ENCODE assay signal across 1 cellular context in the genomic region with DNA sequence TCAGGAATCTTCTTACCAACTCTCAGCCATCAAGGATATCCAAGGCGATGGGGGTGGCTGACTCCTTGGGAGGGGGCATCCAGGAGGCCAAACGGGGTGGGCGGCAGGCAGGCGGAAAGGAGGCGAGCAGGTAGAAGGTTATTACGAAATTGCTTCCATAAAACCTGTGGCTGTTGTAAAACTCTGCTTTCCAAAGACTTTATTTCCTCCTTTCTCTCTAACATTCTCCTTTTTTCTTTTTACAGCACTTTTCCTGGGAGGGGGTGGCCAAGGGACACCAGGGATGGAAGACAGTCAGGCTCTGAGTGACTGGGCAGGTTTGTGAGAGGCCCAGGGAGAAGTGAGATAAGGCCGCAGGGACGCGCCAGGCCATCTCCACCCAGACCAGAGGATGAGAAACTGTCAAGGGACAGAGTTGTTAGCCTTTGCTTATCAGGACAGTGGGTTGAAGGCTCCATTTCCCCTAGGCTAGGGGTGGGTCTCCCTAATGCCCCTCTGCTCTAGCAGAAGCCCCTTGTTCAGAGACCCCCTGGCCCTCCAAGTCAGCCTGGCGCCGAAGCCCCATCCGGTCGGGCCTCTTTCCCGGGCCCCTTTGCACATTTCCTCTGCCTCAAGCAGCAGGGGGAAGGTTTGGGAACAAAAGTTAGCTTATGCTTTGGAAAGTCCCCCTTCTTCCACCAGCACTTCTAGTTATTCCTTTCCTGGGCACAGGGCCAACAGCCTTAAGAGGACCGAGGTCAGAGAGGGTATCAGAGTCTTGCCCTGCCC.
TF ChIP-seq lines count a peak whose summit lies in the region.

No MANE protein-coding gene starts in this region.

TF ChIP-seq in K562, 482 proteins besides CTCF, POLR2A, EP300 and RAD21 (continued from another document and continues in another):
- TF ChIP-seq, protein P1, sequence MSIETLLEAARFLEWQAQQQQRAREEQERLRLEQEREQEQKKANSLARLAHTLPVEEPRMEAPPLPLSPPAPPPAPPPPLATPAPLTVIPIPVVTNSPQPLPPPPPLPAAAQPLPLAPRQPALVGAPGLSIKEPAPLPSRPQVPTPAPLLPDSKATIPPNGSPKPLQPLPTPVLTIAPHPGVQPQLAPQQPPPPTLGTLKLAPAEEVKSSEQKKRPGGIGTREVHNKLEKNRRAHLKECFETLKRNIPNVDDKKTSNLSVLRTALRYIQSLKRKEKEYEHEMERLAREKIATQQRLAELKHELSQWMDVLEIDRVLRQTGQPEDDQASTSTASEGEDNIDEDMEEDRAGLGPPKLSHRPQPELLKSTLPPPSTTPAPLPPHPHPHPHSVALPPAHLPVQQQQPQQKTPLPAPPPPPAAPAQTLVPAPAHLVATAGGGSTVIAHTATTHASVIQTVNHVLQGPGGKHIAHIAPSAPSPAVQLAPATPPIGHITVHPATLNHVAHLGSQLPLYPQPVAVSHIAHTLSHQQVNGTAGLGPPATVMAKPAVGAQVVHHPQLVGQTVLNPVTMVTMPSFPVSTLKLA (conservative IDR thresholded peaks at IDR 0.05) = peak in 1 of 2 experiments; percentile 17; a peak in 1 of 4 replicates
- TF ChIP-seq XRCC3 (IDR thresholded peaks at IDR 0.05) (no peak), SIN3B (IDR thresholded peaks at IDR 0.05; ENCODE audit: low read depth) (no peak), KAT7 (CRISPR knock-in tag; IDR thresholded peaks at IDR 0.05; ENCODE audit: borderline replicate concordance) (no peak), EWSR1 (IDR thresholded peaks at IDR 0.05; ENCODE audit: borderline replicate concordance, low read depth, partially characterized antibody) (no peak), FOSL1 (tag; conservative IDR thresholded peaks at IDR 0.05) (peak; percentile 51), GATAD2A (IDR thresholded peaks at IDR 0.05) (peak; percentile 25; the same call in 1 of the 2 replicates)
- TF ChIP-seq, protein P2, sequence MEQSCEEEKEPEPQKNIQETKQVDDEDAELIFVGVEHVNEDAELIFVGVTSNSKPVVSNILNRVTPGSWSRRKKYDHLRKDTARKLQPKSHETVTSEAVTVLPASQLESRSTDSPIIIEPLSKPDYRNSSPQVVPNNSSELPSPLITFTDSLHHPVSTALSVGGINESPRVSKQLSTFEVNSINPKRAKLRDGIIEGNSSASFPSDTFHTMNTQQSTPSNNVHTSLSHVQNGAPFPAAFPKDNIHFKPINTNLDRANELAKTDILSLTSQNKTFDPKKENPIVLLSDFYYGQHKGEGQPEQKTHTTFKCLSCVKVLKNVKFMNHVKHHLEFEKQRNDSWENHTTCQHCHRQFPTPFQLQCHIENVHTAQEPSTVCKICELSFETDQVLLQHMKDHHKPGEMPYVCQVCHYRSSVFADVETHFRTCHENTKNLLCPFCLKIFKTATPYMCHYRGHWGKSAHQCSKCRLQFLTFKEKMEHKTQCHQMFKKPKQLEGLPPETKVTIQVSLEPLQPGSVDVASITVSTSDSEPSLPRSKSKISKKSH (CRISPR knock-in tag; IDR thresholded peaks at IDR 0.05) = no peak
- TF ChIP-seq, protein P3, sequence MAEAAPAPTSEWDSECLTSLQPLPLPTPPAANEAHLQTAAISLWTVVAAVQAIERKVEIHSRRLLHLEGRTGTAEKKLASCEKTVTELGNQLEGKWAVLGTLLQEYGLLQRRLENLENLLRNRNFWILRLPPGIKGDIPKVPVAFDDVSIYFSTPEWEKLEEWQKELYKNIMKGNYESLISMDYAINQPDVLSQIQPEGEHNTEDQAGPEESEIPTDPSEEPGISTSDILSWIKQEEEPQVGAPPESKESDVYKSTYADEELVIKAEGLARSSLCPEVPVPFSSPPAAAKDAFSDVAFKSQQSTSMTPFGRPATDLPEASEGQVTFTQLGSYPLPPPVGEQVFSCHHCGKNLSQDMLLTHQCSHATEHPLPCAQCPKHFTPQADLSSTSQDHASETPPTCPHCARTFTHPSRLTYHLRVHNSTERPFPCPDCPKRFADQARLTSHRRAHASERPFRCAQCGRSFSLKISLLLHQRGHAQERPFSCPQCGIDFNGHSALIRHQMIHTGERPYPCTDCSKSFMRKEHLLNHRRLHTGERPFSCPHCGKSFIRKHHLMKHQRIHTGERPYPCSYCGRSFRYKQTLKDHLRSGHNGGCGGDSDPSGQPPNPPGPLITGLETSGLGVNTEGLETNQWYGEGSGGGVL (CRISPR knock-in tag; IDR thresholded peaks at IDR 0.05) = no peak
- TF ChIP-seq, protein P4, sequence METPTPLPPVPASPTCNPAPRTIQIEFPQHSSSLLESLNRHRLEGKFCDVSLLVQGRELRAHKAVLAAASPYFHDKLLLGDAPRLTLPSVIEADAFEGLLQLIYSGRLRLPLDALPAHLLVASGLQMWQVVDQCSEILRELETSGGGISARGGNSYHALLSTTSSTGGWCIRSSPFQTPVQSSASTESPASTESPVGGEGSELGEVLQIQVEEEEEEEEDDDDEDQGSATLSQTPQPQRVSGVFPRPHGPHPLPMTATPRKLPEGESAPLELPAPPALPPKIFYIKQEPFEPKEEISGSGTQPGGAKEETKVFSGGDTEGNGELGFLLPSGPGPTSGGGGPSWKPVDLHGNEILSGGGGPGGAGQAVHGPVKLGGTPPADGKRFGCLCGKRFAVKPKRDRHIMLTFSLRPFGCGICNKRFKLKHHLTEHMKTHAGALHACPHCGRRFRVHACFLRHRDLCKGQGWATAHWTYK (CRISPR knock-in tag; IDR thresholded peaks at IDR 0.05) = no peak
- TF ChIP-seq, protein P5, sequence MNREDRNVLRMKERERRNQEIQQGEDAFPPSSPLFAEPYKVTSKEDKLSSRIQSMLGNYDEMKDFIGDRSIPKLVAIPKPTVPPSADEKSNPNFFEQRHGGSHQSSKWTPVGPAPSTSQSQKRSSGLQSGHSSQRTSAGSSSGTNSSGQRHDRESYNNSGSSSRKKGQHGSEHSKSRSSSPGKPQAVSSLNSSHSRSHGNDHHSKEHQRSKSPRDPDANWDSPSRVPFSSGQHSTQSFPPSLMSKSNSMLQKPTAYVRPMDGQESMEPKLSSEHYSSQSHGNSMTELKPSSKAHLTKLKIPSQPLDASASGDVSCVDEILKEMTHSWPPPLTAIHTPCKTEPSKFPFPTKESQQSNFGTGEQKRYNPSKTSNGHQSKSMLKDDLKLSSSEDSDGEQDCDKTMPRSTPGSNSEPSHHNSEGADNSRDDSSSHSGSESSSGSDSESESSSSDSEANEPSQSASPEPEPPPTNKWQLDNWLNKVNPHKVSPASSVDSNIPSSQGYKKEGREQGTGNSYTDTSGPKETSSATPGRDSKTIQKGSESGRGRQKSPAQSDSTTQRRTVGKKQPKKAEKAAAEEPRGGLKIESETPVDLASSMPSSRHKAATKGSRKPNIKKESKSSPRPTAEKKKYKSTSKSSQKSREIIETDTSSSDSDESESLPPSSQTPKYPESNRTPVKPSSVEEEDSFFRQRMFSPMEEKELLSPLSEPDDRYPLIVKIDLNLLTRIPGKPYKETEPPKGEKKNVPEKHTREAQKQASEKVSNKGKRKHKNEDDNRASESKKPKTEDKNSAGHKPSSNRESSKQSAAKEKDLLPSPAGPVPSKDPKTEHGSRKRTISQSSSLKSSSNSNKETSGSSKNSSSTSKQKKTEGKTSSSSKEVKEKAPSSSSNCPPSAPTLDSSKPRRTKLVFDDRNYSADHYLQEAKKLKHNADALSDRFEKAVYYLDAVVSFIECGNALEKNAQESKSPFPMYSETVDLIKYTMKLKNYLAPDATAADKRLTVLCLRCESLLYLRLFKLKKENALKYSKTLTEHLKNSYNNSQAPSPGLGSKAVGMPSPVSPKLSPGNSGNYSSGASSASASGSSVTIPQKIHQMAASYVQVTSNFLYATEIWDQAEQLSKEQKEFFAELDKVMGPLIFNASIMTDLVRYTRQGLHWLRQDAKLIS (CRISPR knock-in tag; IDR thresholded peaks at IDR 0.05) = no peak
- TF ChIP-seq, protein P6, sequence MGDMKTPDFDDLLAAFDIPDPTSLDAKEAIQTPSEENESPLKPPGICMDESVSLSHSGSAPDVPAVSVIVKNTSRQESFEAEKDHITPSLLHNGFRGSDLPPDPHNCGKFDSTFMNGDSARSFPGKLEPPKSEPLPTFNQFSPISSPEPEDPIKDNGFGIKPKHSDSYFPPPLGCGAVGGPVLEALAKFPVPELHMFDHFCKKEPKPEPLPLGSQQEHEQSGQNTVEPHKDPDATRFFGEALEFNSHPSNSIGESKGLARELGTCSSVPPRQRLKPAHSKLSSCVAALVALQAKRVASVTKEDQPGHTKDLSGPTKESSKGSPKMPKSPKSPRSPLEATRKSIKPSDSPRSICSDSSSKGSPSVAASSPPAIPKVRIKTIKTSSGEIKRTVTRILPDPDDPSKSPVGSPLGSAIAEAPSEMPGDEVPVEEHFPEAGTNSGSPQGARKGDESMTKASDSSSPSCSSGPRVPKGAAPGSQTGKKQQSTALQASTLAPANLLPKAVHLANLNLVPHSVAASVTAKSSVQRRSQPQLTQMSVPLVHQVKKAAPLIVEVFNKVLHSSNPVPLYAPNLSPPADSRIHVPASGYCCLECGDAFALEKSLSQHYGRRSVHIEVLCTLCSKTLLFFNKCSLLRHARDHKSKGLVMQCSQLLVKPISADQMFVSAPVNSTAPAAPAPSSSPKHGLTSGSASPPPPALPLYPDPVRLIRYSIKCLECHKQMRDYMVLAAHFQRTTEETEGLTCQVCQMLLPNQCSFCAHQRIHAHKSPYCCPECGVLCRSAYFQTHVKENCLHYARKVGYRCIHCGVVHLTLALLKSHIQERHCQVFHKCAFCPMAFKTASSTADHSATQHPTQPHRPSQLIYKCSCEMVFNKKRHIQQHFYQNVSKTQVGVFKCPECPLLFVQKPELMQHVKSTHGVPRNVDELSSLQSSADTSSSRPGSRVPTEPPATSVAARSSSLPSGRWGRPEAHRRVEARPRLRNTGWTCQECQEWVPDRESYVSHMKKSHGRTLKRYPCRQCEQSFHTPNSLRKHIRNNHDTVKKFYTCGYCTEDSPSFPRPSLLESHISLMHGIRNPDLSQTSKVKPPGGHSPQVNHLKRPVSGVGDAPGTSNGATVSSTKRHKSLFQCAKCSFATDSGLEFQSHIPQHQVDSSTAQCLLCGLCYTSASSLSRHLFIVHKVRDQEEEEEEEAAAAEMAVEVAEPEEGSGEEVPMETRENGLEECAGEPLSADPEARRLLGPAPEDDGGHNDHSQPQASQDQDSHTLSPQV (IDR thresholded peaks at IDR 0.05) = peak; percentile 94
- TF ChIP-seq, protein P7, sequence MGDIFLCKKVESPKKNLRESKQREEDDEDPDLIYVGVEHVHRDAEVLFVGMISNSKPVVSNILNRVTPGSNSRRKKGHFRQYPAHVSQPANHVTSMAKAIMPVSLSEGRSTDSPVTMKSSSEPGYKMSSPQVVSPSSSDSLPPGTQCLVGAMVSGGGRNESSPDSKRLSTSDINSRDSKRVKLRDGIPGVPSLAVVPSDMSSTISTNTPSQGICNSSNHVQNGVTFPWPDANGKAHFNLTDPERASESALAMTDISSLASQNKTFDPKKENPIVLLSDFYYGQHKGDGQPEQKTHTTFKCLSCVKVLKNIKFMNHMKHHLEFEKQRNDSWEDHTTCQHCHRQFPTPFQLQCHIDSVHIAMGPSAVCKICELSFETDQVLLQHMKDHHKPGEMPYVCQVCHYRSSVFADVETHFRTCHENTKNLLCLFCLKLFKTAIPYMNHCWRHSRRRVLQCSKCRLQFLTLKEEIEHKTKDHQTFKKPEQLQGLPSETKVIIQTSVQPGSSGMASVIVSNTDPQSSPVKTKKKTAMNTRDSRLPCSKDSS (IDR thresholded peaks at IDR 0.05; ENCODE audit: low read depth, partially characterized antibody) = no peak
- TF ChIP-seq, protein P8, sequence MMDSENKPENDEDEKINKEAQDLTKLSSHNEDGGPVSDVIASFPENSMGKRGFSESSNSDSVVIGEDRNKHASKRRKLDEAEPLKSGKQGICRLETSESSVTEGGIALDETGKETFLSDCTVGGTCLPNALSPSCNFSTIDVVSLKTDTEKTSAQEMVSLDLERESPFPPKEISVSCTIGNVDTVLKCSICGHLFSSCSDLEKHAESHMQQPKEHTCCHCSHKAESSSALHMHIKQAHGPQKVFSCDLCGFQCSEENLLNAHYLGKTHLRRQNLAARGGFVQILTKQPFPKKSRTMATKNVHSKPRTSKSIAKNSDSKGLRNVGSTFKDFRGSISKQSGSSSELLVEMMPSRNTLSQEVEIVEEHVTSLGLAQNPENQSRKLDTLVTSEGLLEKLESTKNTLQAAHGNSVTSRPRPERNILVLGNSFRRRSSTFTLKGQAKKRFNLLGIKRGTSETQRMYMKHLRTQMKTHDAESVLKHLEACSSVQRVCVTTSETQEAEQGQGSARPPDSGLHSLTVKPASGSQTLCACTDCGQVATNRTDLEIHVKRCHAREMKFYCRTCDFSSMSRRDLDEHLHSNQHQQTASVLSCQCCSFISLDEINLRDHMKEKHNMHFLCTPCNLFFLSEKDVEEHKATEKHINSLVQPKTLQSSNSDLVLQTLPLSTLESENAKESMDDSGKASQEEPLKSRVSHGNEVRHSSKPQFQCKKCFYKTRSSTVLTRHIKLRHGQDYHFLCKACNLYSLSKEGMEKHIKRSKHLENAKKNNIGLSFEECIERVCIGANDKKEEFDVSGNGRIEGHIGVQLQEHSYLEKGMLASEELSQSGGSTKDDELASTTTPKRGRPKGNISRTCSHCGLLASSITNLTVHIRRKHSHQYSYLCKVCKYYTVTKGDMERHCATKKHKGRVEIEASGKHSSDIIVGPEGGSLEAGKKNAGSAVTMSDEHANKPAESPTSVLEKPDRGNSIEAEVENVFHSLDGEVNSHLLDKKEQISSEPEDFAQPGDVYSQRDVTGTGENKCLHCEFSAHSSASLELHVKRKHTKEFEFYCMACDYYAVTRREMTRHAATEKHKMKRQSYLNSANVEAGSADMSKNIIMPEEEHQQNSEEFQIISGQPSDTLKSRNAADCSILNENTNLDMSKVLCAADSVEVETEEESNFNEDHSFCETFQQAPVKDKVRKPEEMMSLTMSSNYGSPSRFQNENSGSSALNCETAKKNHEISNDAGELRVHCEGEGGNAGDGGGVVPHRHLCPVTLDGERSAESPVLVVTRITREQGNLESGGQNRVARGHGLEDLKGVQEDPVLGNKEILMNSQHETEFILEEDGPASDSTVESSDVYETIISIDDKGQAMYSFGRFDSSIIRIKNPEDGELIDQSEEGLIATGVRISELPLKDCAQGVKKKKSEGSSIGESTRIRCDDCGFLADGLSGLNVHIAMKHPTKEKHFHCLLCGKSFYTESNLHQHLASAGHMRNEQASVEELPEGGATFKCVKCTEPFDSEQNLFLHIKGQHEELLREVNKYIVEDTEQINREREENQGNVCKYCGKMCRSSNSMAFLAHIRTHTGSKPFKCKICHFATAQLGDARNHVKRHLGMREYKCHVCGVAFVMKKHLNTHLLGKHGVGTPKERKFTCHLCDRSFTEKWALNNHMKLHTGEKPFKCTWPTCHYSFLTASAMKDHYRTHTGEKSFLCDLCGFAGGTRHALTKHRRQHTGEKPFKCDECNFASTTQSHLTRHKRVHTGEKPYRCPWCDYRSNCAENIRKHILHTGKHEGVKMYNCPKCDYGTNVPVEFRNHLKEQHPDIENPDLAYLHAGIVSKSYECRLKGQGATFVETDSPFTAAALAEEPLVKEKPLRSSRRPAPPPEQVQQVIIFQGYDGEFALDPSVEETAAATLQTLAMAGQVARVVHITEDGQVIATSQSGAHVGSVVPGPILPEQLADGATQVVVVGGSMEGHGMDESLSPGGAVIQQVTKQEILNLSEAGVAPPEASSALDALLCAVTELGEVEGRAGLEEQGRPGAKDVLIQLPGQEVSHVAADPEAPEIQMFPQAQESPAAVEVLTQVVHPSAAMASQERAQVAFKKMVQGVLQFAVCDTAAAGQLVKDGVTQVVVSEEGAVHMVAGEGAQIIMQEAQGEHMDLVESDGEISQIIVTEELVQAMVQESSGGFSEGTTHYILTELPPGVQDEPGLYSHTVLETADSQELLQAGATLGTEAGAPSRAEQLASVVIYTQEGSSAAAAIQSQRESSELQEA (IDR thresholded peaks at IDR 0.05; ENCODE audit: low read depth) = no peak
- TF ChIP-seq, protein P9, sequence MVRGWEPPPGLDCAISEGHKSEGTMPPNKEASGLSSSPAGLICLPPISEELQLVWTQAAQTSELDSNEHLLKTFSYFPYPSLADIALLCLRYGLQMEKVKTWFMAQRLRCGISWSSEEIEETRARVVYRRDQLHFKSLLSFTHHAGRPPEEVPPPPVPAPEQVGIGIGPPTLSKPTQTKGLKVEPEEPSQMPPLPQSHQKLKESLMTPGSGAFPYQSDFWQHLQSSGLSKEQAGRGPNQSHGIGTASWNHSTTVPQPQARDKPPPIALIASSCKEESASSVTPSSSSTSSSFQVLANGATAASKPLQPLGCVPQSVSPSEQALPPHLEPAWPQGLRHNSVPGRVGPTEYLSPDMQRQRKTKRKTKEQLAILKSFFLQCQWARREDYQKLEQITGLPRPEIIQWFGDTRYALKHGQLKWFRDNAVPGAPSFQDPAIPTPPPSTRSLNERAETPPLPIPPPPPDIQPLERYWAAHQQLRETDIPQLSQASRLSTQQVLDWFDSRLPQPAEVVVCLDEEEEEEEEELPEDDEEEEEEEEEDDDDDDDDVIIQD (CRISPR knock-in tag; IDR thresholded peaks at IDR 0.05) = no peak
